In the genomic region with DNA sequence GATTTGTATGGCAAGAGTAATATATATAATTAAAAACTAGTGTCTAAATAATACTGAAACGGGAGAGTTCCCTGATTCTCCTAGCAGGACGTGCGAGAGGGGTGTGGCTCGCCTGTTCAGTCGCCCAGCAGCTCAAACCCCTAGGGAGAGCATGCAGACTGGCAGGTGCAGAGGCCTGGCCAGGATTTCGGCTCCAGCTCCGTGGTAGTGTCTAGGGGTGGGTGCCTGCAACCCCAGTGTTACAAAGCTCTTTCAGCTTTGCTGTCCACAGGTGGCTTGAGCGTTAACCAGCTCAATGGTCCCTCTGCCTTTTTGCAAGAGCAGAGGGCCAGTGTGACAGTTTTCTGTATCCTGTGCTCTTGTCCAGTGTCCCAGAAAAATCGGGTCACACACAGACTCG, we compare ENCODE assay signal across 18 cellular contexts.
"Had no signal": no experiment of that assay in that cellular context is flagged by ENCODE, and none has a peak within 500 bp of the region (broad histone marks: within the 10 kb centered on the region; RNA-seq: fewer than 3 reads in every experiment).

No MANE protein-coding gene starts in this region.

- DNase-seq: effector memory CD4-positive, alpha-beta T cell; gastrocnemius medialis; heart right ventricle; islet precursor cell; mammary epithelial cell; naive thymus-derived CD4-positive, alpha-beta T cell; nephron progenitor cell; psoas muscle; retina; spleen; stimulated activated CD4-positive, alpha-beta T cell treated with anti-CD3 and anti-CD28 coated beads, Interleukin-2, amount 100 ng/mL, for 24 hours; stimulated activated CD4-positive, alpha-beta T cell treated with anti-CD3 and anti-CD28 coated beads, Interleukin-4, amount 100 ng/mL, for 4 hours; stimulated activated naive B cell treated with anti-CD40 and anti-IgM and Interleukin-4, amounts not matched to agents 10 μg/mL and 1 μg/mL and 100 μg/mL, for 72 hours; stimulated activated naive CD8-positive, alpha-beta T cell treated with anti-CD3 and anti-CD28 coated beads, Interleukin-15, amount 100 ng/mL, for 72 hours; testis; upper lobe of right lung had no signal

- ATAC-seq: gastrocnemius medialis; heart right ventricle; left lobe of liver; naive thymus-derived CD4-positive, alpha-beta T cell; psoas muscle; sciatic nerve; stimulated activated naive B cell treated with anti-CD40 and anti-IgM and Interleukin-4, amounts not matched to agents 10 μg/mL and 1 μg/mL and 100 μg/mL, for 72 hours; stimulated activated naive CD8-positive, alpha-beta T cell treated with anti-CD3 and anti-CD28 coated beads, Interleukin-15, amount 100 ng/mL, for 72 hours; upper lobe of right lung had no signal
